Comparison of ENCODE assay signal across 23 cellular contexts in genomic region chr4:55032788-55033187, GRCh38.
DNase-seq lines count a peak whose midpoint lies in the region; ATAC-seq and TF ChIP-seq lines count a peak whose summit lies in the region.
"Had no signal": no experiment of that assay in that cellular context is flagged by ENCODE, and none has a peak within 500 bp of the region (broad histone marks: within the 10 kb centered on the region; RNA-seq: fewer than 3 reads in every experiment).

No MANE protein-coding gene starts in this region.

- no peak for TF ChIP-seq CTCF in esophagus muscularis mucosa (IDR thresholded peaks at IDR 0.05)
- no peak for TF ChIP-seq CTCF in progenitor cell of endocrine pancreas (IDR thresholded peaks at IDR 0.05; ENCODE audit: unreplicated experiment)

- H3K27me3 ChIP-seq in esophagus muscularis mucosa, result no peaks in the 10 kb centered on the region

- peak overlapping the region; percentile 64 to 84 (median 73) for H3K27ac ChIP-seq in esophagus muscularis mucosa (replicated peaks in 1 of 4)
- H3K27ac ChIP-seq: HL-60 had no signal

- ATAC-seq in Right ventricle myocardium inferior, result peak; percentile 71
- ATAC-seq: activated CD8-positive, alpha-beta memory T cell treated with anti-CD3 and anti-CD28 coated beads, Interleukin-2, amount 10 ng/mL, durations not matched to agents 7 days and 5 days; left colon; mucosa of descending colon had no signal

- intact Hi-C loops in Right ventricle myocardium inferior (cut with DNase I), result no loop called here
- intact Hi-C loops in cardiac septum (cut with DNase I), result loop anchor here (5.0 kb wide), 1 partner anchor 45 kb away; no protein-coding TSS in a partner anchor
- intact Hi-C loops in esophagus muscularis mucosa (cut with DNase I), result no loop called here

- H3K27me3 Mint-ChIP-seq in progenitor cell of endocrine pancreas, result peaks cover 12% of the 10 kb centered on the region
- H3K27me3 Mint-ChIP-seq: activated CD8-positive, alpha-beta memory T cell treated with anti-CD3 and anti-CD28 coated beads, Interleukin-2, amount 10 ng/mL, durations not matched to agents 7 days and 5 days; activated naive CD8-positive, alpha-beta T cell treated with anti-CD3 and anti-CD28 coated beads, Interleukin-2, amount 10 ng/mL, durations not matched to agents 7 days and 5 days had no signal

- no peaks in the 10 kb centered on the region for H3K9me3 ChIP-seq in esophagus muscularis mucosa
- H3K9me3 ChIP-seq: mucosa of descending colon had no signal

- peaks cover 32 to 69% (median 62%) of the 10 kb centered on the region in 4 donors for H3K4me1 ChIP-seq in esophagus muscularis mucosa

- TF ChIP-seq EP300 in esophagus muscularis mucosa (IDR thresholded peaks at IDR 0.05), result no peak

- WGBS in esophagus muscularis mucosa, result 86% methylated on average over 1 of the region's 1 CpG

- H3K4me3 ChIP-seq in esophagus muscularis mucosa, result no peak overlapping the region
- H3K4me3 ChIP-seq: mucosa of descending colon had no signal

- H3K36me3 Mint-ChIP-seq in progenitor cell of endocrine pancreas (ENCODE audit: insufficient read depth), result no peaks in the 10 kb centered on the region
- H3K36me3 Mint-ChIP-seq: activated CD8-positive, alpha-beta memory T cell treated with anti-CD3 and anti-CD28 coated beads, Interleukin-2, amount 10 ng/mL, durations not matched to agents 7 days and 5 days; activated naive CD8-positive, alpha-beta T cell treated with anti-CD3 and anti-CD28 coated beads, Interleukin-2, amount 10 ng/mL, durations not matched to agents 7 days and 5 days had no signal

- peaks cover 2% of the 10 kb centered on the region for H3K4me1 Mint-ChIP-seq in progenitor cell of endocrine pancreas (ENCODE audit: low read depth)
- H3K4me1 Mint-ChIP-seq: activated CD8-positive, alpha-beta memory T cell treated with anti-CD3 and anti-CD28 coated beads, Interleukin-2, amount 10 ng/mL, durations not matched to agents 7 days and 5 days; activated naive CD8-positive, alpha-beta T cell treated with anti-CD3 and anti-CD28 coated beads, Interleukin-2, amount 10 ng/mL, durations not matched to agents 7 days and 5 days; B cell had no signal

- in situ Hi-C loops in ACHN (cut with HindIII; ENCODE audit: low pct_ligation_motif_present, low pct_unique_long_range_greater_than_20kb, low sequenced_read_pairs), result no loop called here

- H3K4me3 Mint-ChIP-seq in progenitor cell of endocrine pancreas (ENCODE audit: low read depth), result no peak overlapping the region
- H3K4me3 Mint-ChIP-seq: activated CD8-positive, alpha-beta memory T cell treated with anti-CD3 and anti-CD28 coated beads, Interleukin-2, amount 10 ng/mL, durations not matched to agents 7 days and 5 days; activated naive CD8-positive, alpha-beta T cell treated with anti-CD3 and anti-CD28 coated beads, Interleukin-2, amount 10 ng/mL, durations not matched to agents 7 days and 5 days; B cell had no signal

- H3K36me3 ChIP-seq in esophagus muscularis mucosa, result no peaks in the 10 kb centered on the region

- no peak for TF ChIP-seq POLR2A in esophagus muscularis mucosa (IDR thresholded peaks at IDR 0.05; ENCODE audit: low read depth)

- H3K9me3 Mint-ChIP-seq in progenitor cell of endocrine pancreas (ENCODE audit: low read depth), result no peaks in the 10 kb centered on the region
- H3K9me3 Mint-ChIP-seq: activated naive CD8-positive, alpha-beta T cell treated with anti-CD3 and anti-CD28 coated beads, Interleukin-2, amount 10 ng/mL, durations not matched to agents 7 days and 5 days had no signal

- DNase-seq in Right ventricle myocardium inferior (ENCODE audit: missing footprints) (no peak), cardiac septum (ENCODE audit: low spot score) (no peak), esophagus muscularis mucosa (ENCODE audit: extremely low spot score) (no peak), iPS-NIHi7 (ENCODE audit: extremely low spot score) (peak; percentile 45), ACHN (no peak), progenitor cell of endocrine pancreas (ENCODE audit: low spot score, unreplicated experiment) (no peak)
- no peak for DNase-seq in central memory CD4-positive, alpha-beta T cell
- no peak for DNase-seq in activated CD4-positive, CD25-positive, alpha-beta regulatory T cell treated with anti-CD3 and anti-CD28 coated beads, Interleukin-2, amount 50 U/mL, for 72 hours
- DNase-seq: 8988T; activated CD4-positive, alpha-beta T cell treated with anti-CD3 and anti-CD28 coated beads for 4 hours; activated CD8-positive, alpha-beta memory T cell treated with anti-CD3 and anti-CD28 coated beads, Interleukin-2, amount 10 ng/mL, durations not matched to agents 7 days and 5 days; activated naive CD8-positive, alpha-beta T cell treated with anti-CD3 and anti-CD28 coated beads, Interleukin-2, amount 10 ng/mL, durations not matched to agents 7 days and 5 days; caudate nucleus; erythroblast; left colon; mucosa of descending colon; NCI-H1436; NCI-H2227 treated with DMSO at 0.1 percent for 48 hours; NCI-H774; retina; SIG-M5 had no signal

- no peak overlapping the region for H3K27ac Mint-ChIP-seq in progenitor cell of endocrine pancreas
- H3K27ac Mint-ChIP-seq: activated CD8-positive, alpha-beta memory T cell treated with anti-CD3 and anti-CD28 coated beads, Interleukin-2, amount 10 ng/mL, durations not matched to agents 7 days and 5 days; activated naive CD8-positive, alpha-beta T cell treated with anti-CD3 and anti-CD28 coated beads, Interleukin-2, amount 10 ng/mL, durations not matched to agents 7 days and 5 days; B cell had no signal
